Comparison of ENCODE assay signal across 8 cellular contexts in the genomic region with DNA sequence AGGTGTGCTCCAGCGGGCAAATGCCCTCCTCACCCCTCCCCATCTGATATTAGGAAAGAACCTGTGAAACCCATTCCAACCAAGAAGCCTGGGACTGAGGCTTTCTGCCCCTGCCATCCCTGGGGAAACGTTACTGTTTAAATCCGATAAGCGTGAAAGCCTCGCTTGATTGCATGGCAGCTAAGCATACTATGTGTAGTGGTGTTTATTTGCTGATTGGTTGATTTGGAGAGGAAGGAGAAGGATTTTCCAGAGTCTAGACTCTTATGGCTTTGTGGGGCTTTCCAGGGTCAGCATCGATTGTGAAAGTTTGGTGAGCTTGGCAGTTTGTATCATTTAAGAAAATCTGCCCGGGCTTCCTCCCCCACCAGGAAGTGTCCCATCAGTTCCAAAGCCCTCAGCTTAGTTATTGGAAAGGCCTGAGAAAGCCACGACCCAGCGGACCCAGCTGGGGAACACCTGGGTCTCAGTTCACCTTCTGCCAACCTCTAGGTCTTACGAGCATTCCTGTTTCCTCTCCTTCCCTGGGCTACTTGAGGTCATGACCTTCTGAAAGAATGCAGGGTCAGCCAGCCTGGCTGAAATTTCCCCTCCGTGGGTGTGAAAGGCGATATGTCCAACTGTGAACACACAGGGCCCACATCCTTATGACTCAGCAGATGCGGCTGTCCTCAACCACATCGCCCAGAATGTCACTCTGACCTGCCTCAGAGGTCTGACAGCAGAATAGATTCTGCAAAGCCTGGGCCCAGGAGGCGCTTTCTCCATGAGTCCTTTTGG.
DNase-seq lines count a peak whose midpoint lies in the region.

No MANE protein-coding gene starts in this region.

- no peaks in the 10 kb centered on the region; the same call in 1 of the 2 replicates for H3F3A ChIP-seq in GM23248 (ENCODE audit: insufficient read depth)

- no peaks in the 10 kb centered on the region for H4K20me1 ChIP-seq in GM23248 (ENCODE audit: insufficient read depth)

- H3K9me3 ChIP-seq in GM23248 (ENCODE audit: low read depth) = no peaks in the 10 kb centered on the region
- H3K9me3 ChIP-seq in mesodermal cell (ENCODE audit: control insufficient read depth, low read length) = no peaks in the 10 kb centered on the region

- no peak overlapping the region for H3K9ac ChIP-seq in GM23248

- no peaks in the 10 kb centered on the region for H3K9me2 ChIP-seq in GM23248 (ENCODE audit: insufficient read depth)

- H3K79me2 ChIP-seq in GM23248 (ENCODE audit: insufficient read depth) = no peaks in the 10 kb centered on the region

- peak overlapping the region; percentile 32 for H3K4me2 ChIP-seq in GM23248 (ENCODE audit: unreplicated experiment)

- peaks cover 13% of the 10 kb centered on the region for H3K4me1 ChIP-seq in GM23248 (ENCODE audit: insufficient read depth)
- peaks cover 17% of the 10 kb centered on the region for H3K4me1 ChIP-seq in mesodermal cell (ENCODE audit: control insufficient read depth, insufficient read depth, low read length, poor library complexity, severe bottlenecking)

- H3K36me3 ChIP-seq in GM23248 (ENCODE audit: low read depth) (no peaks in the 10 kb centered on the region), mesodermal cell (ENCODE audit: control insufficient read depth, insufficient read depth, low read length) (no peaks in the 10 kb centered on the region)

- H2AFZ ChIP-seq in GM23248 = peak overlapping the region; percentile 36

- peak; percentile 38 for DNase-seq in SIG-M5 treated with dmso at 0.1 percent for 504 hours (lab: John Stamatoyannopoulos, UW; ENCODE audit: unreplicated experiment)
- no peak for DNase-seq in SIG-M5 (lab: John Stamatoyannopoulos, UW)
- peak; percentile 77 for DNase-seq in GM23248
- peak; percentile 70 for DNase-seq in KBM-7
- peak; percentile 41 for DNase-seq in amniotic epithelial cell (ENCODE audit: low read depth)
- no peak for DNase-seq in anterior cingulate cortex (lab: John Stamatoyannopoulos, UW)
- no peak for DNase-seq in germinal center (ENCODE audit: low spot score)

- WGBS in GM23248 (ENCODE audit: low coverage in 1 of 2, low lambda C conversion rate in 2 of 2, missing lambda C conversion rate in 2 of 2), 2 experiments = 38% methylated on average over 15 of the region's 15 CpGs
- 62 to 68% methylated on average over 12 to 15 of the region's 15 CpGs for WGBS in mesodermal cell (ENCODE audit: insufficient coverage in 2 of 2), 2 experiments

- H3K27ac ChIP-seq in GM23248 (no peak overlapping the region), mesodermal cell (ENCODE audit: low read depth, low read length, severe bottlenecking) (peak overlapping the region; percentile 23)

- in situ Hi-C loops in GM23248 (cut with MboI) = no loop called here
- in situ Hi-C loops in KBM-7 (cut with MboI; ENCODE audit: low pct_unique_long_range_greater_than_20kb, low sequenced_read_pairs) = no loop called here

- H3K27me3 ChIP-seq in GM23248 (replicated peaks; ENCODE audit: insufficient read depth) = no peaks in the 10 kb centered on the region

- H3K4me3 ChIP-seq in GM23248 (no peak overlapping the region; the same call in 1 of the 2 replicates), mesodermal cell (ENCODE audit: extremely low read depth, insufficient read depth, low read length, poor library complexity, severe bottlenecking) (no peak overlapping the region)

Comparison
In these comparisons a context has a peak if more than half of its experiments do, and no peak if none do; other contexts are left out.
1. DNase-seq: peak in SIG-M5 treated with dmso at 0.1 percent for 504 hours (single experiment), GM23248 (single experiment), KBM-7 (single experiment) and amniotic epithelial cell (single experiment); none in SIG-M5 (single experiment), anterior cingulate cortex (0 of 58) and germinal center (single experiment).